Comparison of ENCODE assay signal across 25 cellular contexts in the genomic region with DNA sequence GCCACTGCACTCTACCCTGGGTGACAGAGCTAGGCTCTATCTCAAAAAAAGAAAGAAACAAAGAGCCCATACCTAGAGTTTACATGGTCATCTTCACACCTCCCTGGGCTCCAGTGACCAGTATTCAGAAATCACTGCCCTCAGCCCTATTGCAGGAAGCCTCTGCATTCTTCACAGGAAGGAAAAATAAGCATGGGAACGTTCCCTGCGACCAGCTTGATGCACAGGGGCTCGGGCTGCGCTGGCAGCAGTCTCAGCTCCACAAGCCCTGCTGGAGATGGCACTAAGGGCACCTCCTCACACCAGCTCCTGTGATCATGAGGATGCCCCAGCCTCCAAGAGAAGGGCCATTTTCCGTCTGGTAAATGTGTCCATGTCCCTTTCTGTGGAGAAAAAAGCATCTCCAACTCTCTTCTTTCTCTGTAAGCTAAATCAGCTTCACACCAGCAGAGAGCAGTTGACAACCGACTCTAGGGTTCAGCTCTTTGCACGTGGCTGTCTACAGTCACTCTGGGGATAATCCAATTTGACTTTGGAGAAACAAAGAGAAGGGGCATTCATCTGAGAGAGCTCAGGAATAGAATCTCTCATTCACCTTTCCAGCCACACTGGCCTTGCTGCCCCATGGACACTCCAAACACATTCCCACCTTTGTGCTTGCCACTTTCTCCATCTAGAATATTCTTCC. TPM values are rescaled to one million over a fixed set of nuclear protein-coding genes. Genes with fewer than 3 reads are reported as not detected.
"Had no signal": no experiment of that assay in that cellular context is flagged by ENCODE, and none has a peak within 500 bp of the region (broad histone marks: within the 10 kb centered on the region; RNA-seq: fewer than 3 reads in every experiment).

No MANE protein-coding gene starts in this region.

- H3K4me1 ChIP-seq: breast epithelium, prostate gland, right lobe of liver, transverse colon had no signal

- H3K4me1 Mint-ChIP-seq: activated B cell treated with CpG ODN at 0.5 μM for 24 hours; neural crest cell; stimulated activated effector memory CD8-positive, alpha-beta T cell treated with anti-CD3 and anti-CD28 coated beads, Interleukin-12 subunit alpha, Interleukin-12 subunit beta, amount 100 ng/mL, for 72 hours had no signal

- H3K4me3 ChIP-seq: adrenal gland, breast epithelium, prostate gland, right lobe of liver, SK-N-MC, transverse colon had no signal

- DNase-seq: activated B cell treated with CpG ODN at 0.5 μM for 24 hours; activated CD4-positive, alpha-beta memory T cell treated with anti-CD3 and anti-CD28 coated beads for 36 hours; activated CD4-positive, alpha-beta T cell treated with anti-CD3 and anti-CD28 coated beads for 4 hours; activated gamma-delta T cell treated with Interleukin-2 at 50 U/mL for 16 hours; activated T-cell treated with anti-CD3 and anti-CD28 coated beads for 4 hours; adrenal gland; effector memory CD4-positive, alpha-beta T cell; head of caudate nucleus; immature natural killer cell; kidney glomerular epithelial cell; mammary epithelial cell; right lobe of liver; small intestine; stimulated activated CD4-positive, alpha-beta T cell treated with anti-CD3 and anti-CD28 coated beads, Interleukin-4, amount 100 ng/mL, for 24 hours; transverse colon had no signal

- H3K27me3 Mint-ChIP-seq: activated B cell treated with CpG ODN at 0.5 μM for 24 hours; activated CD4-positive, alpha-beta memory T cell treated with anti-CD3 and anti-CD28 coated beads for 36 hours had no signal

- H3K27ac Mint-ChIP-seq: activated B cell treated with CpG ODN at 0.5 μM for 24 hours; activated CD4-positive, alpha-beta memory T cell treated with anti-CD3 and anti-CD28 coated beads for 36 hours; activated naive CD4-positive, alpha-beta T cell treated with anti-CD3 and anti-CD28 coated beads, Interleukin-2, amount 50 U/mL, for 72 hours; activated T-helper 1 cell treated with anti-CD3 and anti-CD28 coated beads, Interleukin-12 subunit alpha, Interleukin-12 subunit beta, Interleukin-2, Interleukin-4 antibody, amounts not matched to agents 30 ng/mL and 10 ng/mL and 1 ng/mL, durations not matched to agents 14 hours and 24 hours and 36 hours; stimulated activated effector memory CD8-positive, alpha-beta T cell treated with anti-CD3 and anti-CD28 coated beads, Interleukin-12 subunit alpha, Interleukin-12 subunit beta, amount 100 ng/mL, for 72 hours; T-helper 2 cell treated with Interferon-gamma antibody and Interleukin-4, amounts not matched to agents 5 μg/mL and 100 μg/mL, for 36 hours had no signal

- H3K9me3 Mint-ChIP-seq: activated CD4-positive, alpha-beta memory T cell treated with anti-CD3 and anti-CD28 coated beads for 36 hours; activated naive CD4-positive, alpha-beta T cell treated with anti-CD3 and anti-CD28 coated beads, Interleukin-2, amount 50 U/mL, for 72 hours; activated T-helper 1 cell treated with anti-CD3 and anti-CD28 coated beads, Interleukin-12 subunit alpha, Interleukin-12 subunit beta, Interleukin-2, Interleukin-4 antibody, amounts not matched to agents 30 ng/mL and 10 ng/mL and 1 ng/mL, durations not matched to agents 14 hours and 24 hours and 36 hours; immature natural killer cell; stimulated activated effector memory CD8-positive, alpha-beta T cell treated with anti-CD3 and anti-CD28 coated beads, Interleukin-12 subunit alpha, Interleukin-12 subunit beta, amount 100 ng/mL, for 72 hours; T-helper 2 cell treated with Interferon-gamma antibody and Interleukin-4, amounts not matched to agents 5 μg/mL and 100 μg/mL, for 36 hours had no signal

- H3K4me3 Mint-ChIP-seq: activated B cell treated with CpG ODN at 0.5 μM for 24 hours; activated CD4-positive, alpha-beta memory T cell treated with anti-CD3 and anti-CD28 coated beads for 36 hours; activated T-helper 1 cell treated with anti-CD3 and anti-CD28 coated beads, Interleukin-12 subunit alpha, Interleukin-12 subunit beta, Interleukin-2, Interleukin-4 antibody, amounts not matched to agents 30 ng/mL and 10 ng/mL and 1 ng/mL, durations not matched to agents 14 hours and 24 hours and 36 hours; immature natural killer cell; neural crest cell; stimulated activated effector memory CD8-positive, alpha-beta T cell treated with anti-CD3 and anti-CD28 coated beads, Interleukin-12 subunit alpha, Interleukin-12 subunit beta, amount 100 ng/mL, for 72 hours; T-helper 2 cell treated with Interferon-gamma antibody and Interleukin-4, amounts not matched to agents 5 μg/mL and 100 μg/mL, for 36 hours had no signal

- H3K9me3 ChIP-seq: adrenal gland, prostate gland, right lobe of liver, transverse colon had no signal

- H3K36me3 ChIP-seq: adrenal gland, breast epithelium, prostate gland, right lobe of liver, transverse colon had no signal

- H3K27me3 ChIP-seq: adrenal gland, breast epithelium, right lobe of liver, transverse colon had no signal

- H3K36me3 Mint-ChIP-seq: activated CD4-positive, alpha-beta memory T cell treated with anti-CD3 and anti-CD28 coated beads for 36 hours; activated naive CD4-positive, alpha-beta T cell treated with anti-CD3 and anti-CD28 coated beads, Interleukin-2, amount 50 U/mL, for 72 hours; stimulated activated effector memory CD8-positive, alpha-beta T cell treated with anti-CD3 and anti-CD28 coated beads, Interleukin-12 subunit alpha, Interleukin-12 subunit beta, amount 100 ng/mL, for 72 hours had no signal

- ATAC-seq: activated naive CD4-positive, alpha-beta T cell treated with anti-CD3 and anti-CD28 coated beads, Interleukin-2, amount 50 U/mL, for 72 hours; stimulated activated effector memory CD8-positive, alpha-beta T cell treated with anti-CD3 and anti-CD28 coated beads, Interleukin-12 subunit alpha, Interleukin-12 subunit beta, amount 100 ng/mL, for 72 hours had no signal

- H3K27ac ChIP-seq: epithelial cell of prostate, prostate gland, SK-N-MC, transverse colon had no signal

RNA-seq across cellular contexts. Expression of gene LDB2, which starts 33.1 kb away (rescaled TPM):
- total RNA-seq: activated B cell treated with CpG ODN at 0.5 μM for 24 hours; activated CD4-positive, alpha-beta memory T cell treated with anti-CD3 and anti-CD28 coated beads for 36 hours; activated naive CD4-positive, alpha-beta T cell treated with anti-CD3 and anti-CD28 coated beads, Interleukin-2, amount 50 U/mL, for 72 hours; activated T-helper 1 cell treated with anti-CD3 and anti-CD28 coated beads, Interleukin-12 subunit alpha, Interleukin-12 subunit beta, Interleukin-2, Interleukin-4 antibody, amounts not matched to agents 30 ng/mL and 10 ng/mL and 1 ng/mL, durations not matched to agents 14 hours and 24 hours and 36 hours; mammary epithelial cell; myocyte had no signal
- polyA plus RNA-seq: mammary epithelial cell had no signal
